In genomic region chr7:135509839-135510602, GRCh38 we compare ENCODE assay signal across 8 cellular contexts. TPM values are rescaled to one million over a fixed set of nuclear protein-coding genes. Genes with fewer than 3 reads are reported as not detected.
DNase-seq lines count a peak whose midpoint lies in the region; ATAC-seq and FAIRE-seq lines count a peak whose summit lies in the region.

Gene CNOT4 (minus strand): TSS chr7:135510102. CDS start chr7:135438331, 71,771 bp downstream.

- no peaks in the 10 kb centered on the region for H3K9me3 ChIP-seq in right cardiac atrium (ENCODE audit: control insufficient read depth, low read length)

- intact Hi-C loops in right cardiac atrium (cut with DNase I) = loop anchor here in 2 of 4 donors (5.0 to 10.0 kb wide), 2 partner anchors 115 to 228 kb away; no protein-coding TSS in a partner anchor

- under 1% methylated on average over 56 of the region's 56 CpGs for WGBS in right cardiac atrium

- no peak for FAIRE-seq in urothelium cell line (lab: Jason Lieb, UNC)

- DNase-seq in NCI-H187 treated with DMSO at 0.1 percent for 48 hours (lab: John Stamatoyannopoulos, UW) = peak; percentile 93
- DNase-seq in T-helper 2 cell = peak; percentile 91 to 98 (median 96)
- peak; percentile 63 to 98 (median 96) for DNase-seq in anterior cingulate cortex (lab: John Stamatoyannopoulos, UW)
- peak; percentile 97 to 99 (median 98) for DNase-seq in right cardiac atrium
- peak; percentile 87 for DNase-seq in pulmonary artery endothelial cell (ENCODE audit: low read depth, low spot score)
- DNase-seq in urothelium cell line (ENCODE audit: low spot score) = peak; percentile 91

- peak within 1 kb of the TSS; percentile 98 for H3K27ac ChIP-seq in right cardiac atrium (ENCODE audit: low read length)

- no peaks in the 10 kb centered on the region for H3K27me3 ChIP-seq in right cardiac atrium (ENCODE audit: control insufficient read depth, insufficient read depth)

- peak within 1 kb of the TSS; percentile 98 for H3K4me3 ChIP-seq in right cardiac atrium (ENCODE audit: low read length)

- peaks cover 2% of the 10 kb centered on the region for H3K4me1 ChIP-seq in right cardiac atrium (ENCODE audit: control insufficient read depth, insufficient read depth, low read length)

- ATAC-seq in GM18508 (IDR thresholded peaks at IDR 0.05; ENCODE audit: insufficient read depth, unreplicated experiment) = peak; percentile 89
- peak; percentile 94 for ATAC-seq in HG02973 (IDR thresholded peaks at IDR 0.05; ENCODE audit: unreplicated experiment)
- peak; percentile 99 for ATAC-seq in right cardiac atrium

RNA-seq across cellular contexts. Expression of gene CNOT4, which starts in this region (rescaled TPM):
- total RNA-seq in right cardiac atrium = 10 to 100 TPM; 25.3 to 33.1 (median 29.3) TPM
- 9.9 TPM for polyA plus RNA-seq in right cardiac atrium
- 9.6 and 11.4 TPM in 2 replicates for total RNA-seq in pulmonary artery endothelial cell

Comparison
In these comparisons a context has a peak if more than half of its experiments do, and no peak if none do; other contexts are left out.
1. Peak in every context shown above with its lines: DNase-seq, ATAC-seq, H3K4me3 ChIP-seq and H3K27ac ChIP-seq.